In genomic region chr12:130813436-130813835, GRCh38 we compare ENCODE assay signal across 23 cellular contexts. TPM values are rescaled to one million over a fixed set of nuclear protein-coding genes. Genes with fewer than 3 reads are reported as not detected.
DNase-seq lines count a peak whose midpoint lies in the region; ATAC-seq and TF ChIP-seq lines count a peak whose summit lies in the region.
"Had no signal": no experiment of that assay in that cellular context is flagged by ENCODE, and none has a peak within 500 bp of the region (broad histone marks: within the 10 kb centered on the region; RNA-seq: fewer than 3 reads in every experiment).

No MANE protein-coding gene starts in this region.

- H3K4me2 ChIP-seq in HCT116 (ENCODE audit: low read length) (no peak overlapping the region), neural progenitor cell (no peak overlapping the region)

- H3K27me3 ChIP-seq in HCT116 (ENCODE audit: insufficient read depth, low read length) (no peaks in the 10 kb centered on the region), neural progenitor cell (no peaks in the 10 kb centered on the region)
- H3K27me3 ChIP-seq: breast epithelium, thyroid gland had no signal

- DNase-seq in HCT116 (ENCODE audit: low read depth, low spot score) = no peak
- no peak for DNase-seq in astrocyte of the spinal cord (ENCODE audit: low read depth, low spot score)
- DNase-seq in neural progenitor cell (ENCODE audit: low spot score) = peak; percentile 42
- DNase-seq in GM19240 (ENCODE audit: insufficient read length, low spot score) = no peak
- no peak for DNase-seq in natural killer cell
- DNase-seq: activated CD4-positive, alpha-beta T cell treated with anti-CD3 and anti-CD28 coated beads, Interleukin-2, amount 50 U/mL, for 1 hour; CD8-positive, alpha-beta memory T cell; cortex of kidney; GOT3; head of caudate nucleus; NCI-H1417 treated with DMSO at 0.1 percent for 48 hours; NCI-H524; Right ventricle myocardium superior; stimulated activated CD4-positive, alpha-beta T cell treated with anti-CD3 and anti-CD28 coated beads, Interleukin-1b, Interleukin-23, amount 100 ng/mL, for 48 hours; stimulated activated naive CD4-positive, alpha-beta T cell treated with Interleukin-2 at 50 U/mL for 16 hours; T-cell; thyroid gland had no signal

- no peaks in the 10 kb centered on the region for H4K20me1 ChIP-seq in HCT116 (ENCODE audit: insufficient read depth)
- H4K20me1 ChIP-seq in neural progenitor cell (ENCODE audit: low read depth) = peaks cover 28% of the 10 kb centered on the region

- no peak for TF ChIP-seq RAD21 in HCT116 (IDR thresholded peaks at IDR 0.05; ENCODE audit: low read depth)

- RAD21 ChIA-PET in HCT116 (lab: Charles Lee; ENCODE audit: low non-redundant PET in 1 of 2, low total read pairs in 2 of 2, uncharacterized antibody in 2 of 2, unreplicated experiment in 2 of 2) = no interaction called here

- H3K79me2 ChIP-seq in HCT116 (ENCODE audit: insufficient read depth, low read length) (no peaks in the 10 kb centered on the region; the same call in 1 of the 2 replicates), neural progenitor cell (ENCODE audit: low read depth) (no peaks in the 10 kb centered on the region)

- ATAC-seq in HCT116 (peak; percentile 47; the same call in 1 of the 2 replicates), GM21367 (IDR thresholded peaks at IDR 0.05; ENCODE audit: unreplicated experiment) (no peak), HG03460 (IDR thresholded peaks at IDR 0.05; ENCODE audit: unreplicated experiment) (no peak), natural killer cell (no peak)
- ATAC-seq: T-cell had no signal

- peaks cover 0 to 3% of the 10 kb centered on the region in 2 experiments; a peak in 1 of 4 replicates for H3K36me3 ChIP-seq in HCT116 (ENCODE audit: control insufficient read depth in 1 of 2, insufficient read depth in 2 of 2, low read length in 2 of 2)
- H3K36me3 ChIP-seq in neural progenitor cell = peaks cover 9% of the 10 kb centered on the region
- H3K36me3 ChIP-seq: breast epithelium, prostate gland had no signal

- intact Hi-C loops in HCT116 (cut with micrococcal nuclease) = no loop called here
- intact Hi-C loops in natural killer cell (cut with micrococcal nuclease) = no loop called here

- H3K27ac Mint-ChIP-seq in neural progenitor cell (peak overlapping the region; percentile 23), natural killer cell (no peak overlapping the region)
- H3K27ac Mint-ChIP-seq: activated T-helper 2 cell treated with anti-CD3 and anti-CD28 coated beads, Interferon-gamma antibody, Interleukin-2, Interleukin-4, amounts not matched to agents 10 μg/mL and 5 μg/mL and 100 μg/mL, durations not matched to agents 14 hours and 24 hours and 36 hours; T-cell had no signal

- H3K4me3 ChIP-seq in HCT116 (replicated peaks in 1 of 2; ENCODE audit: low read depth in 1 of 2, low read length in 2 of 2) (no peak overlapping the region), astrocyte of the spinal cord (ENCODE audit: low read depth, low read length) (no peak overlapping the region), neural progenitor cell (no peak overlapping the region)
- H3K4me3 ChIP-seq: breast epithelium, prostate gland, thyroid gland had no signal

- in situ Hi-C loops in astrocyte of the spinal cord (cut with HindIII; ENCODE audit: low sequenced_read_pairs) = no loop called here

- no peak overlapping the region for H3K9ac ChIP-seq in HCT116 (ENCODE audit: low read length)
- H3K9ac ChIP-seq in neural progenitor cell = no peak overlapping the region

- H3K9me3 ChIP-seq in HCT116 (ENCODE audit: control insufficient read depth in 1 of 2, insufficient read depth in 1 of 2, low read depth in 1 of 2, low read length in 2 of 2) (no peaks in the 10 kb centered on the region), neural progenitor cell (ENCODE audit: low read depth) (no peaks in the 10 kb centered on the region)
- H3K9me3 ChIP-seq: breast epithelium, prostate gland, thyroid gland had no signal

- no peaks in the 10 kb centered on the region for H3K9me2 ChIP-seq in HCT116 (ENCODE audit: insufficient read depth)

- H2AFZ ChIP-seq in HCT116 (ENCODE audit: low read depth, low read length, poor library complexity, severe bottlenecking) = no peak overlapping the region
- no peak overlapping the region for H2AFZ ChIP-seq in neural progenitor cell (replicated peaks)

- H3K27me3 Mint-ChIP-seq in neural progenitor cell (ENCODE audit: insufficient read depth, low read depth) = peaks cover 2% of the 10 kb centered on the region
- no peaks in the 10 kb centered on the region for H3K27me3 Mint-ChIP-seq in natural killer cell (ENCODE audit: low read depth in 2 of 2)
- H3K27me3 Mint-ChIP-seq: CD8-positive, alpha-beta memory T cell; T-cell had no signal

- H3K9me3 Mint-ChIP-seq in neural progenitor cell (no peaks in the 10 kb centered on the region), natural killer cell (no peaks in the 10 kb centered on the region)
- H3K9me3 Mint-ChIP-seq: activated T-helper 2 cell treated with anti-CD3 and anti-CD28 coated beads, Interferon-gamma antibody, Interleukin-2, Interleukin-4, amounts not matched to agents 10 μg/mL and 5 μg/mL and 100 μg/mL, durations not matched to agents 14 hours and 24 hours and 36 hours; CD8-positive, alpha-beta memory T cell; T-cell had no signal

- TF ChIP-seq POLR2A in HCT116 (IDR thresholded peaks at IDR 0.05; ENCODE audit: borderline replicate concordance, extremely low read depth, insufficient read depth, insufficient read length) = no peak

- H3K4me3 Mint-ChIP-seq in neural progenitor cell (no peak overlapping the region), natural killer cell (no peak overlapping the region)
- H3K4me3 Mint-ChIP-seq: CD8-positive, alpha-beta memory T cell; T-cell had no signal

- H3K27ac ChIP-seq in HCT116 (ENCODE audit: low read depth, low read length) (no peak overlapping the region), neural progenitor cell (no peak overlapping the region)
- H3K27ac ChIP-seq: breast epithelium, prostate gland, thyroid gland had no signal

- peaks cover 0 to under 1% of the 10 kb centered on the region in 2 experiments; a peak in 2 of 4 replicates for H3K4me1 ChIP-seq in HCT116 (ENCODE audit: control insufficient read depth in 1 of 2, insufficient read depth in 2 of 2, low read length in 2 of 2)
- H3K4me1 ChIP-seq in neural progenitor cell = peaks cover 14% of the 10 kb centered on the region
- H3K4me1 ChIP-seq: breast epithelium, prostate gland had no signal

- H3K36me3 Mint-ChIP-seq in neural progenitor cell = peaks cover 19% of the 10 kb centered on the region
- peaks cover 1% of the 10 kb centered on the region for H3K36me3 Mint-ChIP-seq in natural killer cell

- POLR2A ChIA-PET in HCT116 (lab: Charles Lee) = no interaction called here

- TF ChIP-seq CTCF in GM12872 (IDR thresholded peaks at IDR 0.05; ENCODE audit: insufficient read depth, low read depth, low read length) (0 out of 3 replicates have a peak, but pooled peaks have one; percentile 6), HCT116 (IDR thresholded peaks at IDR 0.05 in 2 of 3, conservative IDR thresholded peaks at IDR 0.05 in 1 of 3; ENCODE audit: borderline replicate concordance in 1 of 3, insufficient read depth in 1 of 3, low read depth in 2 of 3, low read length in 2 of 3) (no peak; a peak in 1 of 6 replicates), astrocyte of the spinal cord (IDR thresholded peaks at IDR 0.05; ENCODE audit: low read depth, low read length) (peak; percentile 5), neural progenitor cell (IDR thresholded peaks at IDR 0.05) (peak; percentile 26), natural killer cell (IDR thresholded peaks at IDR 0.05) (no peak)

- H3K4me1 Mint-ChIP-seq in neural progenitor cell (peaks cover 36% of the 10 kb centered on the region), natural killer cell (peaks cover 3 to 13% of the 10 kb centered on the region in 2 donors)

- no TSS peak for BruUV-seq in HCT116 (replicated peaks; lab: Mats Ljungman, UMichigan)

- H3F3A ChIP-seq in neural progenitor cell (ENCODE audit: low read depth) = peaks cover 7% of the 10 kb centered on the region

- CTCF ChIA-PET in HCT116 (lab: Charles Lee) = interaction anchor here (1.7 kb wide), 1 partner anchor 18 kb away, joined by 4 read pairs; no protein-coding TSS in a partner anchor

TF ChIP-seq in HCT116, 20 proteins besides CTCF, POLR2A, EP300 and RAD21:
- TF ChIP-seq CEBPB (IDR thresholded peaks at IDR 0.05; ENCODE audit: low read depth) = no peak
- TF ChIP-seq ATF3 (IDR thresholded peaks at IDR 0.05) = no peak
- no peak for TF ChIP-seq JUND (IDR thresholded peaks at IDR 0.05)
- no peak for TF ChIP-seq EGR1 (IDR thresholded peaks at IDR 0.05; ENCODE audit: low read depth)
- TF ChIP-seq ELF1 (IDR thresholded peaks at IDR 0.05; ENCODE audit: borderline replicate concordance, low read depth) = no peak
- no peak for TF ChIP-seq SRF (IDR thresholded peaks at IDR 0.05; ENCODE audit: low read depth)
- TF ChIP-seq YY1 (IDR thresholded peaks at IDR 0.05; ENCODE audit: extremely low read depth, insufficient replicate concordance, low read depth, low read length) = no peak
- TF ChIP-seq EZH2phosphoT487 (IDR thresholded peaks at IDR 0.05; ENCODE audit: borderline replicate concordance) = no peak
- TF ChIP-seq ZNF274 (IDR thresholded peaks at IDR 0.05; ENCODE audit: low read depth, low read length) = no peak
- no peak for TF ChIP-seq CBX3 (IDR thresholded peaks at IDR 0.05; ENCODE audit: low read depth)

RNA-seq across cellular contexts. Expression of gene STX2, which starts 25.6 kb away (rescaled TPM):
- total RNA-seq in HCT116 (2021; ENCODE audit: unreplicated experiment) (19.2 TPM), neural progenitor cell (ENCODE audit: low replicate concordance) (36.7 and 44.0 TPM in 2 replicates), natural killer cell (10 to 100 TPM in 2 of 3 donors, 1 to 10 TPM in 1; 7.9 to 14.4 (median 14.1) TPM)
- 8.7 and 11.7 TPM in 2 replicates for polyA plus RNA-seq in HCT116 (2012)

RNA-seq across cellular contexts. Expression of gene RAN, which starts 58.4 kb away (rescaled TPM):
- total RNA-seq in HCT116 (2021; ENCODE audit: unreplicated experiment) (1,420 TPM), neural progenitor cell (ENCODE audit: low replicate concordance) (699 and 1,370 TPM in 2 replicates), natural killer cell (100 to 1,000 TPM; 244 to 264 (median 247) TPM)
- polyA plus RNA-seq in HCT116 (2012) = 1,293 and 1,596 TPM in 2 replicates

Comparison
In these comparisons a context has a peak if more than half of its experiments do, and no peak if none do; other contexts are left out.
1. CTCF ChIP-seq: peak in GM12872 (single experiment), astrocyte of the spinal cord (single experiment) and neural progenitor cell (single experiment); none in HCT116 (0 of 3) and natural killer cell (single experiment).